ENCODE assay signal across 10 cellular contexts in genomic region chr10:124441694-124442093, GRCh38. TPM values are rescaled to one million over a fixed set of nuclear protein-coding genes. Genes with fewer than 3 reads are reported as not detected.
"Had no signal": no experiment of that assay in that cellular context is flagged by ENCODE, and none has a peak within 500 bp of the region (broad histone marks: within the 10 kb centered on the region; RNA-seq: fewer than 3 reads in every experiment).

No MANE protein-coding gene starts in this region.

RNA-seq across cellular contexts. Expression of gene NKX1-2, which starts 8.1 kb away (rescaled TPM):
- total RNA-seq: stomach, subcutaneous adipose tissue, thoracic aorta, thyroid gland, tibial nerve, transverse colon, upper lobe of right lung, ureter, urinary bladder, uterus had no signal
- polyA plus RNA-seq: urinary bladder had no signal
